ENCODE assay signal across 1 cellular context in the genomic region with DNA sequence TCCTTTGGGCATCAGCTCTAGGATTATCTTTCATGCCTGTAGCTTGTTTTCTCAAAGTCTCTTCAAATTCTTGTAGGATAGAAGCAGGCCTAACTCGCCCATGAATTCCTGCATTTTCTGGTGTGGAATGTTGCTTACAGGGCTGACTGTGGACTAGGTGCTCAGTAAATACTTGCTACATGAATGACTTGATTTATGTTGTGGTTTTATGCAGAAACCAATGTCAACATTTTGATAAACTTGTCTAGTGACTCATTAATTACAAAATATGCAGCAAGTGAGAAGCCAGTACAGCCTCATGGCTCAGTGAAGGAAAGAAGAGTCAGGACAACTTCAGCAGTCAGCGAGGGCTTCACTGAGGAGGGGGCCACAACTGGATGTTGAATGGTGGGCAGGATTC.
TF ChIP-seq lines count a peak whose summit lies in the region.

No MANE protein-coding gene starts in this region.

TF ChIP-seq in SK-N-SH, 30 proteins besides CTCF, POLR2A, EP300 and RAD21 (continued from another document):
- TF ChIP-seq TEAD4 (IDR thresholded peaks at IDR 0.05; ENCODE audit: borderline replicate concordance, insufficient read depth), result peak; percentile 76
- TF ChIP-seq, protein P1, sequence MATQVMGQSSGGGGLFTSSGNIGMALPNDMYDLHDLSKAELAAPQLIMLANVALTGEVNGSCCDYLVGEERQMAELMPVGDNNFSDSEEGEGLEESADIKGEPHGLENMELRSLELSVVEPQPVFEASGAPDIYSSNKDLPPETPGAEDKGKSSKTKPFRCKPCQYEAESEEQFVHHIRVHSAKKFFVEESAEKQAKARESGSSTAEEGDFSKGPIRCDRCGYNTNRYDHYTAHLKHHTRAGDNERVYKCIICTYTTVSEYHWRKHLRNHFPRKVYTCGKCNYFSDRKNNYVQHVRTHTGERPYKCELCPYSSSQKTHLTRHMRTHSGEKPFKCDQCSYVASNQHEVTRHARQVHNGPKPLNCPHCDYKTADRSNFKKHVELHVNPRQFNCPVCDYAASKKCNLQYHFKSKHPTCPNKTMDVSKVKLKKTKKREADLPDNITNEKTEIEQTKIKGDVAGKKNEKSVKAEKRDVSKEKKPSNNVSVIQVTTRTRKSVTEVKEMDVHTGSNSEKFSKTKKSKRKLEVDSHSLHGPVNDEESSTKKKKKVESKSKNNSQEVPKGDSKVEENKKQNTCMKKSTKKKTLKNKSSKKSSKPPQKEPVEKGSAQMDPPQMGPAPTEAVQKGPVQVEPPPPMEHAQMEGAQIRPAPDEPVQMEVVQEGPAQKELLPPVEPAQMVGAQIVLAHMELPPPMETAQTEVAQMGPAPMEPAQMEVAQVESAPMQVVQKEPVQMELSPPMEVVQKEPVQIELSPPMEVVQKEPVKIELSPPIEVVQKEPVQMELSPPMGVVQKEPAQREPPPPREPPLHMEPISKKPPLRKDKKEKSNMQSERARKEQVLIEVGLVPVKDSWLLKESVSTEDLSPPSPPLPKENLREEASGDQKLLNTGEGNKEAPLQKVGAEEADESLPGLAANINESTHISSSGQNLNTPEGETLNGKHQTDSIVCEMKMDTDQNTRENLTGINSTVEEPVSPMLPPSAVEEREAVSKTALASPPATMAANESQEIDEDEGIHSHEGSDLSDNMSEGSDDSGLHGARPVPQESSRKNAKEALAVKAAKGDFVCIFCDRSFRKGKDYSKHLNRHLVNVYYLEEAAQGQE (IDR thresholded peaks at IDR 0.05; ENCODE audit: low read depth, low read length), result peak; percentile 6; the same call in 1 of the 2 replicates
- TF ChIP-seq, protein P2, sequence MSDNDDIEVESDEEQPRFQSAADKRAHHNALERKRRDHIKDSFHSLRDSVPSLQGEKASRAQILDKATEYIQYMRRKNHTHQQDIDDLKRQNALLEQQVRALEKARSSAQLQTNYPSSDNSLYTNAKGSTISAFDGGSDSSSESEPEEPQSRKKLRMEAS (IDR thresholded peaks at IDR 0.05; ENCODE audit: low read depth), result peak; percentile 63; the same call in 1 of the 2 replicates
